In genomic region chr13:21707586-21707985, GRCh38 we compare ENCODE assay signal across 25 cellular contexts. TPM values are rescaled to one million over a fixed set of nuclear protein-coding genes. Genes with fewer than 3 reads are reported as not detected.
"Had no signal": no experiment of that assay in that cellular context is flagged by ENCODE, and none has a peak within 500 bp of the region (broad histone marks: within the 10 kb centered on the region; RNA-seq: fewer than 3 reads in every experiment).

No MANE protein-coding gene starts in this region.

- H3K4me1 ChIP-seq: colonic mucosa, esophagus muscularis mucosa, esophagus squamous epithelium, gastrocnemius medialis, gastroesophageal sphincter had no signal

- ATAC-seq: effector memory CD8-positive, alpha-beta T cell; esophagus mucosa; foreskin keratinocyte; gastrocnemius medialis; gastroesophageal sphincter; heart left ventricle; heart right ventricle had no signal

- H3K9me3 ChIP-seq: colonic mucosa, esophagus squamous epithelium, gastrocnemius medialis had no signal

- DNase-seq: colonic mucosa; cortex of kidney; dermis blood vessel endothelial cell; dorsolateral prefrontal cortex; effector CD4-positive, alpha-beta T cell; effector CD8-positive, alpha-beta T cell; effector memory CD4-positive, alpha-beta T cell; effector memory CD8-positive, alpha-beta T cell; endodermal cell; erythroblast; esophagus squamous epithelium; foreskin fibroblast; foreskin keratinocyte; foreskin melanocyte; gastrocnemius medialis; glutamatergic neuron; head of caudate nucleus; heart left ventricle; heart right ventricle had no signal

- H3K27me3 ChIP-seq: colonic mucosa, dorsolateral prefrontal cortex, esophagus muscularis mucosa, foreskin keratinocyte, gastrocnemius medialis, heart left ventricle, heart right ventricle had no signal

- H3K27ac ChIP-seq: colonic mucosa, coronary artery, dorsolateral prefrontal cortex, epithelial cell of prostate, esophagus muscularis mucosa, esophagus squamous epithelium, foreskin keratinocyte, gastrocnemius medialis, gastroesophageal sphincter, heart left ventricle, heart right ventricle had no signal

- H3K4me3 ChIP-seq: colonic mucosa, coronary artery, dorsolateral prefrontal cortex, esophagus muscularis mucosa, esophagus squamous epithelium, gastrocnemius medialis, gastroesophageal sphincter, heart left ventricle, heart right ventricle had no signal

- H3K36me3 ChIP-seq: colonic mucosa, esophagus muscularis mucosa, esophagus squamous epithelium, gastrocnemius medialis, gastroesophageal sphincter, heart left ventricle, heart right ventricle had no signal

RNA-seq across cellular contexts. Expression of gene FGF9, which starts 36.7 kb away (rescaled TPM):
- polyA plus RNA-seq: endothelial cell of umbilical vein, foreskin keratinocyte had no signal
